ENCODE assay signal across 32 cellular contexts in the genomic region with DNA sequence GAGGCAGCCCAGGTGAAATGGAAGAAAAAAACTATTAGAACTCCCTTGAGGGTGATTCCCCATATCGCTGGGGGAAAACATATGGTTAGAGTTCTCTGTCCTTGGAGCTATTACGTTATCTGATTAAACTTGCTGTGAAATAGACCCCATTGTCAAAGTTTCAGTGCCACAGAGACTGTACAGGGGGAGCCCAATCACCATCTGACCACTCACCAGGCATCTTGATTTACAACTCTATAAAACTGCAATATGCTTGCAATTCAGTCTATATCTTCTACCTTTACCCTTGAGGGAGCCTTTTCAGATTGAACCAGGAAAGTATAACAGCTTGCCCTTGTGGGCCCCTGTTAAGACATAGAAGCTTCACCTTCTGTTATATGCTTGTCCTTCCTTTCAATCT. TPM values are rescaled to one million over a fixed set of nuclear protein-coding genes. Genes with fewer than 3 reads are reported as not detected.
"Had no signal": no experiment of that assay in that cellular context is flagged by ENCODE, and none has a peak within 500 bp of the region (broad histone marks: within the 10 kb centered on the region; RNA-seq: fewer than 3 reads in every experiment).

No MANE protein-coding gene starts in this region.

- DNase-seq: activated CD4-positive, alpha-beta memory T cell treated with anti-CD3 and anti-CD28 coated beads for 36 hours; activated CD4-positive, alpha-beta T cell treated with anti-CD3 and anti-CD28 coated beads, Interleukin-2, amount 10 ng/mL, durations not matched to agents 24 days and 14 days; activated CD8-positive, alpha-beta memory T cell treated with anti-CD3 and anti-CD28 coated beads, Interleukin-2, amount 50 U/mL, for 4 hours; activated effector memory CD4-positive, alpha-beta T cell treated with Interleukin-2 at 50 U/mL for 16 hours; activated naive CD4-positive, alpha-beta T cell treated with anti-CD3 and anti-CD28 coated beads, Interleukin-2, amount 10 ng/mL, durations not matched to agents 7 days and 5 days; activated naive CD8-positive, alpha-beta T cell treated with anti-CD3 and anti-CD28 coated beads, Interleukin-2, amount 50 U/mL, for 24 hours; activated T-cell treated with anti-CD3 and anti-CD28 coated beads for 4 hours; activated T-cell treated with anti-CD3 and anti-CD28 coated beads, Interleukin-2, amount 50 U/mL, for 48 hours; anterior cingulate cortex; caudate nucleus; NCI-H1092 treated with DMSO at 0.1 percent for 48 hours; NCI-H1417; NCI-H146; NCI-H187; NCI-H2029 treated with DMSO at 0.1 percent for 48 hours; NCI-H2107; NCI-H226; NCI-H446 treated with DMSO at 0.1 percent for 48 hours; NCI-H526 treated with DMSO at 0.1 percent for 48 hours; NK-92 treated with Interleukin-12 subunit alpha and Interleukin-12 subunit beta, amount 100 ng/mL, for 24 hours; PC-3; Peyer's patch; RPMI8226; SHP77 treated with DMSO at 0.1 percent for 48 hours; SK-N-SH had no signal

- H3K9ac ChIP-seq: KMS-11, SK-N-SH had no signal

- H3K27ac Mint-ChIP-seq: activated CD4-positive, alpha-beta memory T cell treated with anti-CD3 and anti-CD28 coated beads for 36 hours; activated CD4-positive, alpha-beta T cell treated with anti-CD3 and anti-CD28 coated beads, Interleukin-2, amount 10 ng/mL, durations not matched to agents 24 days and 14 days; activated naive CD4-positive, alpha-beta T cell treated with anti-CD3 and anti-CD28 coated beads, Interleukin-2, amount 10 ng/mL, durations not matched to agents 7 days and 5 days; activated naive CD8-positive, alpha-beta T cell; activated naive CD8-positive, alpha-beta T cell treated with anti-CD3 and anti-CD28 coated beads, Interleukin-2, amount 50 U/mL, for 24 hours; brain; T-helper 1 cell treated with Interleukin-12 subunit alpha and Interleukin-12 subunit beta and Interleukin-4 antibody, amounts not matched to agents 30 μg/mL and 1 μg/mL, for 36 hours; T-helper 2 cell treated with Interferon-gamma antibody and Interleukin-4, amounts not matched to agents 5 μg/mL and 100 μg/mL, for 36 hours had no signal

- H3K36me3 Mint-ChIP-seq: activated CD4-positive, alpha-beta memory T cell treated with anti-CD3 and anti-CD28 coated beads for 36 hours; activated naive CD4-positive, alpha-beta T cell treated with anti-CD3 and anti-CD28 coated beads, Interleukin-2, amount 10 ng/mL, durations not matched to agents 7 days and 5 days; activated naive CD8-positive, alpha-beta T cell; brain had no signal

- H3K36me3 ChIP-seq: Peyer's patch, SJSA1 had no signal

- H3K4me2 ChIP-seq: KMS-11, SK-N-SH had no signal

- H3K27ac ChIP-seq: KMS-11, Peyer's patch, SJSA1 had no signal

- H3K4me1 ChIP-seq: Peyer's patch, SJSA1 had no signal

- H3K9me3 Mint-ChIP-seq: activated CD4-positive, alpha-beta memory T cell treated with anti-CD3 and anti-CD28 coated beads for 36 hours; activated CD4-positive, alpha-beta T cell treated with anti-CD3 and anti-CD28 coated beads, Interleukin-2, amount 10 ng/mL, durations not matched to agents 24 days and 14 days; activated naive CD4-positive, alpha-beta T cell treated with anti-CD3 and anti-CD28 coated beads, Interleukin-2, amount 10 ng/mL, durations not matched to agents 7 days and 5 days; activated naive CD8-positive, alpha-beta T cell treated with anti-CD3 and anti-CD28 coated beads, Interleukin-2, amount 50 U/mL, for 24 hours; T-helper 1 cell treated with Interleukin-12 subunit alpha and Interleukin-12 subunit beta and Interleukin-4 antibody, amounts not matched to agents 30 μg/mL and 1 μg/mL, for 36 hours; T-helper 2 cell treated with Interferon-gamma antibody and Interleukin-4, amounts not matched to agents 5 μg/mL and 100 μg/mL, for 36 hours had no signal

- H3K27me3 Mint-ChIP-seq: activated CD4-positive, alpha-beta memory T cell treated with anti-CD3 and anti-CD28 coated beads for 36 hours; activated CD4-positive, alpha-beta T cell treated with anti-CD3 and anti-CD28 coated beads, Interleukin-2, amount 10 ng/mL, durations not matched to agents 24 days and 14 days; activated naive CD4-positive, alpha-beta T cell treated with anti-CD3 and anti-CD28 coated beads, Interleukin-2, amount 10 ng/mL, durations not matched to agents 7 days and 5 days; activated naive CD8-positive, alpha-beta T cell; activated naive CD8-positive, alpha-beta T cell treated with anti-CD3 and anti-CD28 coated beads, Interleukin-2, amount 50 U/mL, for 24 hours had no signal

- H3K4me3 ChIP-seq: Peyer's patch, SJSA1 had no signal

- H3K27me3 ChIP-seq: Peyer's patch, SJSA1 had no signal

- H3K4me3 Mint-ChIP-seq: activated CD4-positive, alpha-beta memory T cell treated with anti-CD3 and anti-CD28 coated beads for 36 hours; activated CD4-positive, alpha-beta T cell treated with anti-CD3 and anti-CD28 coated beads, Interleukin-2, amount 10 ng/mL, durations not matched to agents 24 days and 14 days; activated naive CD4-positive, alpha-beta T cell treated with anti-CD3 and anti-CD28 coated beads, Interleukin-2, amount 10 ng/mL, durations not matched to agents 7 days and 5 days; activated naive CD8-positive, alpha-beta T cell; activated naive CD8-positive, alpha-beta T cell treated with anti-CD3 and anti-CD28 coated beads, Interleukin-2, amount 50 U/mL, for 24 hours; brain; T-helper 1 cell treated with Interleukin-12 subunit alpha and Interleukin-12 subunit beta and Interleukin-4 antibody, amounts not matched to agents 30 μg/mL and 1 μg/mL, for 36 hours; T-helper 2 cell treated with Interferon-gamma antibody and Interleukin-4, amounts not matched to agents 5 μg/mL and 100 μg/mL, for 36 hours had no signal

- H3K9me3 ChIP-seq: Peyer's patch, SJSA1, SK-N-SH had no signal

RNA-seq across cellular contexts. Expression of a gene that starts 18.2 kb away (rescaled TPM):
- total RNA-seq: activated CD4-positive, alpha-beta memory T cell treated with anti-CD3 and anti-CD28 coated beads for 36 hours; activated CD4-positive, alpha-beta T cell treated with anti-CD3 and anti-CD28 coated beads, Interleukin-2, amount 10 ng/mL, durations not matched to agents 24 days and 14 days; bronchial epithelial cell; PC-3 had no signal
